ENCODE assay signal across 30 cellular contexts in the genomic region with DNA sequence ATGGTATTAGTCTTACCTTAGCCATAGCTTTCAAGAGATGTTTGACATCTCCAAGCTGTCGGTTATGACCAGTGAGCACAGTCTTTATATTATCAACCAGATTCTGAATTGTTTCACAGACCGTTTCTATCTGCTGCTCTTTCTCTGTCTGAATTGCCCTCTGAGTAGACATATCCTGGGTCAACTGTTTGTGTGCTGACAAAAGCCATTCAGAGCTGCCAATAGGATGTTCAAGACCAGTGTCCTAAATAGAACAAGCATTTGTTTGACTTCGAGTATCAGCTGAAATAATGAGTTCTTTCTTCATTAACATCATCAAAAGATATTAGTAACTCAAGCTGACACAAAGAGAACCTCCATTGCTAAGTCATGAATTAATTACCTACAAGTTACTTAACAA.
"Had no signal": no experiment of that assay in that cellular context is flagged by ENCODE, and none has a peak within 500 bp of the region (broad histone marks: within the 10 kb centered on the region; RNA-seq: fewer than 3 reads in every experiment).

No MANE protein-coding gene starts in this region.

- DNase-seq: activated B cell treated with CpG ODN at 0.5 μM for 24 hours; activated CD4-positive, alpha-beta T cell treated with anti-CD3 and anti-CD28 coated beads, Interleukin-2, amount 50 U/mL, for 4 hours; activated CD8-positive, alpha-beta memory T cell treated with anti-CD3 and anti-CD28 coated beads, Interleukin-2, amount 50 U/mL, for 4 hours; activated gamma-delta T cell treated with Interleukin-2 at 50 U/mL for 16 hours; activated naive CD4-positive, alpha-beta T cell treated with anti-CD3 and anti-CD28 coated beads, Interleukin-2, amount 50 U/mL, for 16 hours; activated T-cell treated with anti-CD3 and anti-CD28 coated beads, Interleukin-2, amount 50 U/mL, for 4 hours; dermis blood vessel endothelial cell; effector CD4-positive, alpha-beta T cell; esophagus squamous epithelium; kidney; naive thymus-derived CD8-positive, alpha-beta T cell; sigmoid colon; stimulated activated CD4-positive, alpha-beta T cell treated with anti-CD3 and anti-CD28 coated beads, Interleukin-1b, Interleukin-23, amount 100 ng/mL, for 48 hours; stimulated activated CD4-positive, alpha-beta T cell treated with anti-CD3 and anti-CD28 coated beads, Interleukin-4, amount 100 ng/mL, for 4 hours; stimulated activated CD8-positive, alpha-beta memory T cell treated with anti-CD3 and anti-CD28 coated beads, Interleukin-4, amount 100 ng/mL, for 48 hours; stomach; T-helper 2 cell; tibial artery; upper lobe of right lung had no signal

- H3K4me3 ChIP-seq: breast epithelium, esophagus squamous epithelium, gastroesophageal sphincter, neural progenitor cell, sigmoid colon, smooth muscle cell, stomach, suprapubic skin, tibial artery, upper lobe of right lung had no signal

- ATAC-seq: activated T-cell treated with anti-CD3 and anti-CD28 coated beads, Interleukin-2, amount 50 U/mL, for 4 hours; activated T-helper 17 cell treated with anti-CD3 and anti-CD28 coated beads, Interleukin-2, amount 50 U/mL, for 72 hours; gastroesophageal sphincter; naive thymus-derived CD8-positive, alpha-beta T cell; stimulated activated memory B cell treated with anti-CD40 and anti-IgM and Interleukin-4, amounts not matched to agents 10 μg/mL and 1 μg/mL and 100 μg/mL, for 72 hours; upper lobe of right lung had no signal

- H3K4me2 ChIP-seq: neural progenitor cell, smooth muscle cell had no signal

- FAIRE-seq: kidney had no signal

- H3K27ac ChIP-seq: breast epithelium, epithelial cell of prostate, esophagus squamous epithelium, gastroesophageal sphincter, neural progenitor cell, sigmoid colon, stomach, suprapubic skin, tibial artery, upper lobe of right lung had no signal

- H3K27me3 Mint-ChIP-seq: activated B cell treated with CpG ODN at 0.5 μM for 24 hours; activated T-helper 17 cell treated with anti-CD3 and anti-CD28 coated beads, Interleukin-2, amount 50 U/mL, for 72 hours; central memory CD8-positive, alpha-beta T cell; memory B cell; naive thymus-derived CD8-positive, alpha-beta T cell; progenitor cell of endocrine pancreas; stimulated activated memory B cell treated with anti-CD40 and anti-IgM and Interleukin-4, amounts not matched to agents 10 μg/mL and 1 μg/mL and 100 μg/mL, for 72 hours had no signal

- H3K9me3 Mint-ChIP-seq: activated B cell treated with CpG ODN at 0.5 μM for 24 hours; activated T-cell treated with anti-CD3 and anti-CD28 coated beads, Interleukin-2, amount 50 U/mL, for 4 hours; activated T-helper 17 cell treated with anti-CD3 and anti-CD28 coated beads, Interleukin-2, amount 50 U/mL, for 72 hours; central memory CD8-positive, alpha-beta T cell; memory B cell; naive thymus-derived CD8-positive, alpha-beta T cell; neural progenitor cell; stimulated activated memory B cell treated with anti-CD40 and anti-IgM and Interleukin-4, amounts not matched to agents 10 μg/mL and 1 μg/mL and 100 μg/mL, for 72 hours had no signal

- H3K27ac Mint-ChIP-seq: activated B cell treated with CpG ODN at 0.5 μM for 24 hours; activated T-helper 17 cell treated with anti-CD3 and anti-CD28 coated beads, Interleukin-2, amount 50 U/mL, for 72 hours; memory B cell; neural progenitor cell; progenitor cell of endocrine pancreas; stimulated activated memory B cell treated with anti-CD40 and anti-IgM and Interleukin-4, amounts not matched to agents 10 μg/mL and 1 μg/mL and 100 μg/mL, for 72 hours had no signal

- H3K4me1 ChIP-seq: breast epithelium, esophagus squamous epithelium, gastroesophageal sphincter, neural progenitor cell, sigmoid colon, suprapubic skin, tibial artery, upper lobe of right lung had no signal

- H3K4me1 Mint-ChIP-seq: neural progenitor cell had no signal

- H3K9me3 ChIP-seq: breast epithelium, esophagus squamous epithelium, gastroesophageal sphincter, sigmoid colon, stomach, suprapubic skin, tibial artery, upper lobe of right lung had no signal

- H3K4me3 Mint-ChIP-seq: activated B cell treated with CpG ODN at 0.5 μM for 24 hours; activated T-cell treated with anti-CD3 and anti-CD28 coated beads, Interleukin-2, amount 50 U/mL, for 4 hours; activated T-helper 17 cell treated with anti-CD3 and anti-CD28 coated beads, Interleukin-2, amount 50 U/mL, for 72 hours; central memory CD8-positive, alpha-beta T cell; memory B cell; naive thymus-derived CD8-positive, alpha-beta T cell; neural progenitor cell; stimulated activated memory B cell treated with anti-CD40 and anti-IgM and Interleukin-4, amounts not matched to agents 10 μg/mL and 1 μg/mL and 100 μg/mL, for 72 hours had no signal
